ENCODE assay signal across 8 cellular contexts in genomic region chr11:91248199-91248807, GRCh38.
DNase-seq lines count a peak whose midpoint lies in the region; ATAC-seq and TF ChIP-seq lines count a peak whose summit lies in the region.

No MANE protein-coding gene starts in this region.

- no peak for DNase-seq in Right ventricle myocardium superior
- DNase-seq in cardiac septum (ENCODE audit: low spot score) = no peak
- peak in 1 of 2 experiments; percentile 13 for DNase-seq in HL-60 (ENCODE audit: low read depth in 1 of 2, low spot score in 1 of 2)
- peak; percentile 37 for DNase-seq in RPMI8226
- peak; percentile 49 for DNase-seq in fibroblast of villous mesenchyme (ENCODE audit: low read depth)
- DNase-seq in stomach = peak; percentile 31
- DNase-seq in effector CD4-positive, alpha-beta T cell = no peak

- H3K27ac ChIP-seq in HL-60 (replicated peaks) (no peak overlapping the region), stomach (no peak overlapping the region)

- no peaks in the 10 kb centered on the region for H3K4me1 ChIP-seq in stomach

- H3K36me3 ChIP-seq in stomach = no peaks in the 10 kb centered on the region

- TF ChIP-seq CTCF in HL-60 (IDR thresholded peaks at IDR 0.05; ENCODE audit: insufficient read depth, low read length) (peak; percentile 33), fibroblast of villous mesenchyme (IDR thresholded peaks at IDR 0.05; ENCODE audit: insufficient read depth, low read depth, low read length) (peak; percentile 61), stomach (IDR thresholded peaks at IDR 0.05) (peak in 5 of 7 experiments; percentile 5 to 51 (median 46))

- 7 to 15% (median 9%) methylated on average over 4 of the region's 4 CpGs for WGBS in stomach, 5 donors

- H3K27me3 ChIP-seq in HL-60 (ENCODE audit: insufficient read depth, poor library complexity, severe bottlenecking) = no peaks in the 10 kb centered on the region
- H3K27me3 ChIP-seq in stomach = no peaks in the 10 kb centered on the region

- ATAC-seq in Right ventricle myocardium superior (ENCODE audit: poor library complexity) = peak; percentile 15
- ATAC-seq in HG02852 (IDR thresholded peaks at IDR 0.05; ENCODE audit: unreplicated experiment) = no peak

- H3K9me3 ChIP-seq in stomach = no peaks in the 10 kb centered on the region

- intact Hi-C loops in Right ventricle myocardium superior (cut with DNase I) = loop anchor here (5.0 kb wide), 1 partner anchor 206 kb away; no protein-coding TSS in a partner anchor
- intact Hi-C loops in cardiac septum (cut with DNase I) = loop anchor here (10.0 kb wide), 1 partner anchor 204 kb away; no protein-coding TSS in a partner anchor
- intact Hi-C loops in stomach (cut with DNase I; ENCODE audit: low total_unique reads) = no loop called here

- TF ChIP-seq POLR2A in stomach (IDR thresholded peaks at IDR 0.05) = no peak

- TF ChIP-seq EP300 in stomach (IDR thresholded peaks at IDR 0.05) = no peak

- H3K4me3 ChIP-seq in HL-60 (replicated peaks; ENCODE audit: insufficient read depth, low read length) = no peak overlapping the region
- no peak overlapping the region for H3K4me3 ChIP-seq in fibroblast of villous mesenchyme (ENCODE audit: low read depth, low read length)
- H3K4me3 ChIP-seq in stomach = no peak overlapping the region

Comparison
In these comparisons a context has a peak if more than half of its experiments do, and no peak if none do; other contexts are left out.
1. DNase-seq: peak in RPMI8226 (single experiment), fibroblast of villous mesenchyme (single experiment) and stomach (single experiment); none in Right ventricle myocardium superior (single experiment), cardiac septum (single experiment) and effector CD4-positive, alpha-beta T cell (single experiment).
2. Peak in every context shown above with its lines, with median percentiles within 50 percentile points of each other: CTCF ChIP-seq.